8 cellular contexts compared by ENCODE assay signal in the genomic region with DNA sequence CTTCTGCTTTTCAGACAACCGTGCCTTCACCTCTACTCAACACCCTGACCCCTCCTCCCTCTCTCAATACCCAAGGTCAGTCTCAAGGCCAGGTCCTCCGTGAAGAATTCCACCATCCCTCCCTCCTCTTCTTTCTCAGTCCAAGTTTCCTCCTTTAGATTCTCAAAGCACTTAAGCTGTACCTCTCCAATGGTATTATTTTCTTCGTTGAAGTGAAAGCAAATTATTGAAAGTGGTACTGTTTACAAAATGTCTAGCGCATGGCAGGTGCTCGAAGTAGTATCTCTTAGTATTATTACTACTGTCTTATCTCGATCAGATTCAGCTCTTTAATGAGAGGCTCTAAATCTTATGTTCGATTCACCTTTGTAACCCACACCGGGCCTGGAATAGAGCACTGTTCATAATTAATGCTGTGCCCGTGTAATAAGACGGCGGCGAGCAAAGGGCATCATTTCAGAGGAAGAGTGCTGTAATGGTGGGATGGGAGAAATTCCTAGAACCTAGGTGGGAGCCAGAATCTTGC. TPM values are rescaled to one million over a fixed set of nuclear protein-coding genes. Genes with fewer than 3 reads are reported as not detected.
A peak's percentile ranks its signal among the peaks of the same experiment; 100 is the strongest.
DNase-seq lines count a peak whose midpoint lies in the region; ATAC-seq, FAIRE-seq and TF ChIP-seq lines count a peak whose summit lies in the region.

No MANE protein-coding gene starts in this region.

- H3K4me1 ChIP-seq in PC-9 (replicated peaks; ENCODE audit: insufficient read depth) (peaks cover 28% of the 10 kb centered on the region), esophagus (ENCODE audit: control insufficient read depth in 2 of 2, insufficient read depth in 2 of 2, low read length in 1 of 2) (no peaks in the 10 kb centered on the region)

- H3K4me3 Mint-ChIP-seq in progenitor cell of endocrine pancreas (ENCODE audit: low read depth): peak overlapping the region; percentile 91

- 13 to 20% methylated on average over 12 of the region's 12 CpGs for WGBS in esophagus, 2 donors

- intact Hi-C loops in PC-9 (cut with micrococcal nuclease; ENCODE audit: unreplicated experiment): loop anchor here (1.0 kb wide), 2 partner anchors 26 to 37 kb away; a partner anchor contains a TSS

- H3K36me3 ChIP-seq in PC-9 (ENCODE audit: low read depth): no peaks in the 10 kb centered on the region
- H3K36me3 ChIP-seq in esophagus (ENCODE audit: control insufficient read depth in 2 of 2, insufficient read depth in 2 of 2, low read length in 1 of 2): no peaks in the 10 kb centered on the region

- DNase-seq in GM12891 (ENCODE audit: insufficient read length, low spot score) (no peak), PC-9 (no peak), progenitor cell of endocrine pancreas (ENCODE audit: low spot score, unreplicated experiment) (no peak), GF-D8 (lab: John Stamatoyannopoulos, UW) (no peak), frontal cortex (ENCODE audit: low spot score in 2 of 2) (no peak), UCSD-AML1 (lab: John Stamatoyannopoulos, UW; ENCODE audit: unreplicated experiment) (no peak)

- H3K27ac ChIP-seq in PC-9: peak overlapping the region; percentile 32
- peak overlapping the region; percentile 86 to 89 for H3K27ac ChIP-seq in esophagus (ENCODE audit: low read depth in 2 of 2, low read length in 1 of 2)

- TSS peak; percentile 88 for BruUV-seq in PC-9 (replicated peaks; lab: Mats Ljungman, UMichigan)

- no peak for ATAC-seq in GM21423 (IDR thresholded peaks at IDR 0.05; ENCODE audit: unreplicated experiment)

- peaks cover 18% of the 10 kb centered on the region for H3K4me1 Mint-ChIP-seq in progenitor cell of endocrine pancreas (ENCODE audit: low read depth)

- H3F3A ChIP-seq in PC-9 (ENCODE audit: insufficient read depth, low read depth): peaks cover 14% of the 10 kb centered on the region

- no peaks in the 10 kb centered on the region for H3K36me3 Mint-ChIP-seq in progenitor cell of endocrine pancreas (ENCODE audit: insufficient read depth)

- H3K27me3 Mint-ChIP-seq in progenitor cell of endocrine pancreas: no peaks in the 10 kb centered on the region

- FAIRE-seq in GM12891 (lab: Jason Lieb, UNC) (peak; percentile 23), frontal cortex (lab: Jason Lieb, UNC) (no peak)

- H3K27me3 ChIP-seq in PC-9 (ENCODE audit: insufficient read depth, low read depth): no peaks in the 10 kb centered on the region
- no peaks in the 10 kb centered on the region for H3K27me3 ChIP-seq in esophagus (ENCODE audit: control insufficient read depth in 1 of 2, insufficient read depth in 2 of 2, low read length in 2 of 2)

- H3K9me3 ChIP-seq in PC-9 (ENCODE audit: insufficient read depth, low read depth) (no peaks in the 10 kb centered on the region), esophagus (ENCODE audit: control insufficient read depth in 2 of 2, insufficient read depth in 1 of 2, low read depth in 1 of 2, low read length in 1 of 2) (no peaks in the 10 kb centered on the region)

- CTCF ChIA-PET in PC-9 (lab: Charles Lee): interaction anchor here (0.6 to 3.0 kb wide), 5 partner anchors 14 to 134 kb away, joined by 3 to 27 read pairs (median 10); a partner anchor contains a TSS

- peak overlapping the region; percentile 88 for H3K4me3 ChIP-seq in PC-9
- peak overlapping the region; percentile 48 to 95 for H3K4me3 ChIP-seq in esophagus (ENCODE audit: low read depth in 1 of 2, low read length in 2 of 2)

- H2AFZ ChIP-seq in PC-9: peak overlapping the region; percentile 91

- H3K79me2 ChIP-seq in PC-9 (ENCODE audit: low read depth): peaks cover 41% of the 10 kb centered on the region

- TF ChIP-seq CTCF in PC-9 (conservative IDR thresholded peaks at IDR 0.05) (no peak), progenitor cell of endocrine pancreas (IDR thresholded peaks at IDR 0.05; ENCODE audit: unreplicated experiment) (no peak)

- H3K9me3 Mint-ChIP-seq in progenitor cell of endocrine pancreas (ENCODE audit: low read depth): no peaks in the 10 kb centered on the region

- H3K27ac Mint-ChIP-seq in progenitor cell of endocrine pancreas: peak overlapping the region; percentile 97

- H3K4me2 ChIP-seq in PC-9: peak overlapping the region; percentile 80

- H3K9me2 ChIP-seq in PC-9 (ENCODE audit: insufficient read depth): no peaks in the 10 kb centered on the region

- no peak for TF ChIP-seq POLR2A in GM12891 (IDR thresholded peaks at IDR 0.05; ENCODE audit: low read depth, low read length)

- peaks cover 36% of the 10 kb centered on the region for H4K20me1 ChIP-seq in PC-9 (ENCODE audit: insufficient read depth)

- POLR2A ChIA-PET in PC-9 (lab: Charles Lee; ENCODE audit: unreplicated experiment): interaction anchor here (0.6 to 2.2 kb wide), 4 partner anchors 14 to 37 kb away, joined by 3 to 33 read pairs (median 10); a partner anchor contains a TSS

TF ChIP-seq in GM12891, 5 proteins besides CTCF, POLR2A, EP300 and RAD21:
- no peak for TF ChIP-seq POU2F2 (IDR thresholded peaks at IDR 0.05; ENCODE audit: low read depth, low read length)
- TF ChIP-seq POLR2AphosphoS5 (IDR thresholded peaks at IDR 0.05; ENCODE audit: low read depth, low read length): no peak
- TF ChIP-seq TAF1 (IDR thresholded peaks at IDR 0.05; ENCODE audit: low read depth, low read length): no peak
- TF ChIP-seq SPI1 (IDR thresholded peaks at IDR 0.05; ENCODE audit: low read depth, low read length): no peak
- no peak for TF ChIP-seq PAX5 (IDR thresholded peaks at IDR 0.05; ENCODE audit: insufficient read depth, low read length, severe bottlenecking)

RNA-seq across cellular contexts. Expression of a gene that starts 0.6 kb away (rescaled TPM):
- 8.6 TPM for polyA plus RNA-seq in GM12891 (2012; ENCODE audit: low read depth, missing spikeins)
- total RNA-seq in PC-9 (2021) (35.2 and 40.2 TPM in 2 replicates), progenitor cell of endocrine pancreas (42.3 and 43.4 TPM in 2 replicates), frontal cortex (35.5 TPM)
- 10 to 100 TPM in 1 of 2 donors, 1 to 10 TPM in 1; 9.6 to 10.3 TPM for polyA plus RNA-seq in esophagus

RNA-seq across cellular contexts. Expression of a gene that starts 36.9 kb away (rescaled TPM):
- 61.6 TPM for polyA plus RNA-seq in GM12891 (2012; ENCODE audit: low read depth, missing spikeins)
- total RNA-seq in PC-9 (2021) (41.5 and 58.9 TPM in 2 replicates), progenitor cell of endocrine pancreas (31.6 and 37.1 TPM in 2 replicates), frontal cortex (4.5 TPM)
- 10 to 100 TPM; 32.6 to 39.3 TPM for polyA plus RNA-seq in esophagus
